In the genomic region with DNA sequence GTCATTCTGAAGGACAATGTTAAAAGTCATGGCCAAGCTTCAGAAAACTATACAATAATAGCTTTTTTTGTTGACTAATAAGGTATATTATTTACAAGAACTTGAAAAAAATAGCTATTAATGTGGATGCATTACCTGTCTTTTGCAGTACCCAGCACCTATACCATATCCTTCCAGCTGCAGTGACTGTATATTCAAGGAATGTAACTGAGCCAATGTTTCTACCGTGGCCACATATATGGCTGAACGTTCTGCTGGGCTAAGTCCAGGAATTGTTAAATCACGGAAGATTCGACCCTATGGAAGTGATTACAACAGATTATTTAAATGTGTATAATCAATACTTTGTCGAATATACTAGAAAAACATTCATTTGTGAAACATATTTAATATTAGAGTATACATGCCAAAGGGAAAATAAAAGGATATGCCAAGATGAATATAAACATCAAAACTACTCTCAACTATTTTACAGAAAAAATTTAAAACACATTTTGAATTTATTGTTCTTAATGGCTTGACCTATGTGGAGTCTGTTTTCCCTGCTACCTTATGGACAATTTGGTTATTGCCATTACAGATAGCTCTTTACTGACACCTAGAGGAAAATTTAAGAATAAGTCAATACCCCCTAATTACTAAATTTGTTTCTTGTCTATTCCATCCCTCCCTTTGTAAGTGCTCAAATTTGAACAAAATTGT, we compare ENCODE assay signal across 9 cellular contexts. TPM values are rescaled to one million over a fixed set of nuclear protein-coding genes. Genes with fewer than 3 reads are reported as not detected.
DNase-seq lines count a peak whose midpoint lies in the region; ATAC-seq, FAIRE-seq and TF ChIP-seq lines count a peak whose summit lies in the region.
"Had no signal": no experiment of that assay in that cellular context is flagged by ENCODE, and none has a peak within 500 bp of the region (broad histone marks: within the 10 kb centered on the region; RNA-seq: fewer than 3 reads in every experiment).

No MANE protein-coding gene starts in this region.

- H3K9me3 Mint-ChIP-seq in astrocyte (ENCODE audit: unreplicated experiment), result no peaks in the 10 kb centered on the region
- H3K9me3 Mint-ChIP-seq in T-cell, result no peaks in the 10 kb centered on the region

- H3K27me3 Mint-ChIP-seq in astrocyte (ENCODE audit: low read depth, unreplicated experiment) (no peaks in the 10 kb centered on the region), T-cell (no peaks in the 10 kb centered on the region)

- no peaks in the 10 kb centered on the region for H3K27me3 ChIP-seq in astrocyte (ENCODE audit: insufficient read depth, low read length)
- no peaks in the 10 kb centered on the region for H3K27me3 ChIP-seq in thoracic aorta (replicated peaks; ENCODE audit: insufficient read depth)

- ATAC-seq in thoracic aorta (ENCODE audit: insufficient number of reproducible peaks, low FRiP score, low read depth) (no peak), T-cell (replicated peaks in 1 of 4) (no peak)

- no peak overlapping the region for H2AFZ ChIP-seq in astrocyte (ENCODE audit: low read depth, low read length)

- H3K36me3 ChIP-seq in astrocyte (ENCODE audit: insufficient read depth, low read length), result no peaks in the 10 kb centered on the region
- H3K36me3 ChIP-seq in thoracic aorta, result peaks cover 4% of the 10 kb centered on the region

- H3K4me1 ChIP-seq in astrocyte (ENCODE audit: insufficient read depth, low read length) (peaks cover 6% of the 10 kb centered on the region), thoracic aorta (ENCODE audit: control insufficient read depth in 1 of 2, low read depth in 2 of 2) (no peaks in the 10 kb centered on the region)

- H3K27ac ChIP-seq in astrocyte (ENCODE audit: low read depth, low read length) (no peak overlapping the region), thoracic aorta (no peak overlapping the region)
- H3K27ac ChIP-seq: epithelial cell of prostate had no signal

- POLR2A ChIA-PET in T-cell (lab: Charles Lee), result interaction anchor here in 1 of 2 donors (0.6 kb wide), 1 partner anchor 11 kb away, joined by 3 read pairs; no protein-coding TSS in a partner anchor

- H3K79me2 ChIP-seq in astrocyte (ENCODE audit: insufficient read depth, low read length), result no peaks in the 10 kb centered on the region

- H3K27ac Mint-ChIP-seq in astrocyte (ENCODE audit: unreplicated experiment) (no peak overlapping the region), T-cell (no peak overlapping the region)

- H3K4me3 ChIP-seq in astrocyte (ENCODE audit: insufficient read depth, low read depth, low read length) (no peak overlapping the region), thoracic aorta (no peak overlapping the region)

- peak; percentile 67 for FAIRE-seq in astrocyte (lab: Jason Lieb, UNC)

- no peaks in the 10 kb centered on the region for H3K9me3 ChIP-seq in astrocyte (ENCODE audit: insufficient read depth, low read depth, low read length)
- no peaks in the 10 kb centered on the region for H3K9me3 ChIP-seq in thoracic aorta

- no peak overlapping the region for H3K4me2 ChIP-seq in astrocyte (ENCODE audit: low read length)

- no peak overlapping the region for H3K9ac ChIP-seq in astrocyte (ENCODE audit: low read length)

- H3K4me3 Mint-ChIP-seq in astrocyte (ENCODE audit: unreplicated experiment) (no peak overlapping the region), T-cell (no peak overlapping the region)

- H3K4me1 Mint-ChIP-seq in astrocyte (ENCODE audit: low read depth, unreplicated experiment) (peaks cover 4% of the 10 kb centered on the region), T-cell (peaks cover 0 to 3% (median 0%) of the 10 kb centered on the region in 3 donors)

- no peaks in the 10 kb centered on the region for H3K36me3 Mint-ChIP-seq in astrocyte (ENCODE audit: low read depth, unreplicated experiment)
- peaks cover 23% of the 10 kb centered on the region for H3K36me3 Mint-ChIP-seq in T-cell

- TF ChIP-seq CTCF in GM20000 (IDR thresholded peaks at IDR 0.05; ENCODE audit: extremely low read depth, missing control alignments) (no peak), astrocyte (IDR thresholded peaks at IDR 0.05; ENCODE audit: insufficient read depth, low read depth, low read length) (peak; percentile 60), thoracic aorta (IDR thresholded peaks at IDR 0.05) (peak; percentile 80)

- DNase-seq in AG20443 (ENCODE audit: low spot score), result peak; percentile 57
- DNase-seq in GM20000 (ENCODE audit: low spot score), result peak; percentile 52
- DNase-seq in NCI-H2196 treated with DMSO at 0.1 percent for 48 hours (lab: John Stamatoyannopoulos, UW; ENCODE audit: unreplicated experiment), result peak; percentile 72
- no peak for DNase-seq in astrocyte (ENCODE audit: low read depth)
- peak; percentile 42 for DNase-seq in hepatic stellate cell (ENCODE audit: low spot score)
- DNase-seq in thoracic aorta (ENCODE audit: low spot score), result no peak
- no peak for DNase-seq in NK-92 treated with Interleukin-12 subunit alpha and Interleukin-12 subunit beta, amount 100 ng/mL, for 24 hours (lab: John Stamatoyannopoulos, UW)
- DNase-seq in T-cell, result no peak

- no peaks in the 10 kb centered on the region for H4K20me1 ChIP-seq in astrocyte (ENCODE audit: insufficient read depth, low read length)

- CTCF ChIA-PET in T-cell (lab: Charles Lee), result interaction anchor here (0.6 to 4.9 kb wide), 18 partner anchors 11 to 1608 kb away, joined by 3 to 39 read pairs (median 4); no protein-coding TSS in a partner anchor

RNA-seq across cellular contexts. Expression of gene ACAD11, which starts 17.6 kb away (rescaled TPM):
- 13.0 and 14.4 TPM in 2 replicates for total RNA-seq in astrocyte
- total RNA-seq in thoracic aorta, result 100 to 1,000 TPM in 1 of 2 donors, 10 to 100 TPM in 1; 52.8 to 100 TPM
- total RNA-seq in T-cell, result 10 to 100 TPM; 25.1 to 35.2 (median 32.2) TPM

RNA-seq across cellular contexts. Expression of gene UBA5, which starts 18.1 kb away (rescaled TPM):
- total RNA-seq in astrocyte (34.5 and 36.2 TPM in 2 replicates), thoracic aorta (10 to 100 TPM; 26.4 to 52.4 TPM), T-cell (10 to 100 TPM; 24.7 to 42.2 (median 27.7) TPM)

RNA-seq across cellular contexts. Expression of gene ACKR4, which starts 44.9 kb away (rescaled TPM):
- total RNA-seq in astrocyte, result not detected in 2 replicates
- total RNA-seq in thoracic aorta, result 10 to 100 TPM in 1 of 2 donors, 1 to 10 TPM in 1; 7.3 to 13.5 TPM
- under 1 TPM in 3 of 5 donors, not detected in 2; 0.15 to 0.37 (median 0.25) TPM for total RNA-seq in T-cell

Comparison
In these comparisons a context has a peak if more than half of its experiments do, and no peak if none do; other contexts are left out.
1. DNase-seq: peak in AG20443 (single experiment), GM20000 (single experiment), NCI-H2196 treated with DMSO at 0.1 percent for 48 hours (single experiment) and hepatic stellate cell (single experiment); none in astrocyte (single experiment), thoracic aorta (single experiment), NK-92 treated with Interleukin-12 subunit alpha and Interleukin-12 subunit beta, amount 100 ng/mL, for 24 hours (single experiment) and T-cell (0 of 34).